Comparison of ENCODE assay signal across 8 cellular contexts in genomic region chr22:36977947-36978660, GRCh38. TPM values are rescaled to one million over a fixed set of nuclear protein-coding genes. Genes with fewer than 3 reads are reported as not detected.
DNase-seq lines count a peak whose midpoint lies in the region; ATAC-seq, FAIRE-seq and TF ChIP-seq lines count a peak whose summit lies in the region.

No MANE protein-coding gene starts in this region.

- H3K36me3 ChIP-seq in HUES48 (ENCODE audit: control insufficient read depth, insufficient read depth, low read length): no peaks in the 10 kb centered on the region
- H3K36me3 ChIP-seq in NT2/D1 (ENCODE audit: insufficient read depth, insufficient read length, low read length): no peaks in the 10 kb centered on the region

- H3K27ac Mint-ChIP-seq in endothelial cell (ENCODE audit: unreplicated experiment): no peak overlapping the region

- no peaks in the 10 kb centered on the region for H3K4me1 Mint-ChIP-seq in endothelial cell (ENCODE audit: unreplicated experiment)

- ATAC-seq in GM18907 (IDR thresholded peaks at IDR 0.05; ENCODE audit: unreplicated experiment): peak; percentile 70

- FAIRE-seq in A204.1 (lab: Jason Lieb, UNC): peak; percentile 95

- H3K9me3 Mint-ChIP-seq in endothelial cell (ENCODE audit: unreplicated experiment): no peaks in the 10 kb centered on the region

- H3K9me3 ChIP-seq in HUES48 (ENCODE audit: control insufficient read depth, insufficient read depth, low read length): no peaks in the 10 kb centered on the region
- H3K9me3 ChIP-seq in NT2/D1 (ENCODE audit: insufficient read depth, low read length): no peaks in the 10 kb centered on the region
- no peaks in the 10 kb centered on the region for H3K9me3 ChIP-seq in mononuclear cell (ENCODE audit: low read depth, low read length)

- no peaks in the 10 kb centered on the region for H3K36me3 Mint-ChIP-seq in endothelial cell (ENCODE audit: low read depth, unreplicated experiment)

- H3K9ac ChIP-seq in HUES48 (ENCODE audit: low read depth, low read length) (no peak overlapping the region), NT2/D1 (ENCODE audit: insufficient read length, low read depth) (no peak overlapping the region)

- peak overlapping the region; percentile 55 for H3K4me3 ChIP-seq in HUES48 (ENCODE audit: low read depth, low read length)
- no peak overlapping the region for H3K4me3 ChIP-seq in NT2/D1 (ENCODE audit: insufficient read length, low read depth)
- peak overlapping the region; percentile 45 for H3K4me3 ChIP-seq in mononuclear cell (ENCODE audit: low read length)

- no peak overlapping the region for H3K27ac ChIP-seq in HUES48 (ENCODE audit: low read depth, low read length)

- no peak overlapping the region for H3K4me3 Mint-ChIP-seq in endothelial cell (ENCODE audit: unreplicated experiment)

- no peaks in the 10 kb centered on the region for H3K27me3 ChIP-seq in HUES48 (ENCODE audit: control insufficient read depth, insufficient read depth, low read length)
- no peaks in the 10 kb centered on the region for H3K27me3 ChIP-seq in NT2/D1 (ENCODE audit: insufficient read depth, insufficient read length)
- H3K27me3 ChIP-seq in mononuclear cell (ENCODE audit: insufficient read depth, low read length): no peaks in the 10 kb centered on the region

- no peaks in the 10 kb centered on the region for H3K4me1 ChIP-seq in HUES48 (ENCODE audit: control insufficient read depth, insufficient read depth, low read length)
- H3K4me1 ChIP-seq in NT2/D1 (ENCODE audit: insufficient read depth, insufficient read length): no peaks in the 10 kb centered on the region
- peaks cover 7% of the 10 kb centered on the region for H3K4me1 ChIP-seq in mononuclear cell (ENCODE audit: insufficient read depth, low read length)

- H3K27me3 Mint-ChIP-seq in endothelial cell (ENCODE audit: unreplicated experiment): peaks cover 2% of the 10 kb centered on the region

- TF ChIP-seq CTCF in endothelial cell (IDR thresholded peaks at IDR 0.05; ENCODE audit: unreplicated experiment): peak; percentile 86

- DNase-seq in NT2/D1 (ENCODE audit: low read depth, low spot score): peak; percentile 61
- DNase-seq in activated CD8-positive, alpha-beta memory T cell treated with anti-CD3 and anti-CD28 coated beads, Interleukin-2, amount 50 U/mL, for 1 hour (ENCODE audit: extremely low read depth): peak; percentile 82
- DNase-seq in endothelial cell (ENCODE audit: low spot score): peak; percentile 91
- peak; percentile 80 to 82 for DNase-seq in stimulated activated CD8-positive, alpha-beta memory T cell treated with anti-CD3 and anti-CD28 coated beads, Interleukin-15, amount 100 ng/mL, for 48 hours (ENCODE audit: low read depth in 2 of 2)

RNA-seq across cellular contexts. Expression of gene TST, which starts 41.1 kb away (rescaled TPM):
- 39.0 TPM for total RNA-seq in endothelial cell (ENCODE audit: unreplicated experiment)
- 6.7 TPM for total RNA-seq in mononuclear cell

RNA-seq across cellular contexts. Expression of gene MPST, which starts 41.4 kb away (rescaled TPM):
- total RNA-seq in endothelial cell (ENCODE audit: unreplicated experiment): 78.7 TPM
- 20.7 TPM for total RNA-seq in mononuclear cell
